ENCODE assay signal across 10 cellular contexts in the genomic region with DNA sequence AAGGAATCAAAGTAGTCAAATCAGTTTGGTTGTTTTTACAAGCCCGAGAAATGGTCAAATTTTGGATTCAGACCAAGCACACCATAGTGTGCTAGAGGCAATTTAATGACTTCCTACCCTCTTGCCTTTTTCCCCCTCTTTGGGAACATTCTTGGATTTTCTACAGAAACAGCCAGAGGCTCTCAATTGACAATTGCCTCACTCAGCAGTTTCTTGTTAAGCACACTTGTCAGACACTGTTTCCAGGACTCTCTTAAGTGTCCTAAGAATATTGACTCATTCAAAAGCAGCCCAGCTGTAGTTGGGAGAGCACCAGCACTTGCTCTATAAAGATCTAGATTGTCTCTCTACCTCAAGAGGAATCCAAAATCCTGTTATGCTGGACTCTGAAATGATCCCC. TPM values are rescaled to one million over a fixed set of nuclear protein-coding genes. Genes with fewer than 3 reads are reported as not detected.
DNase-seq lines count a peak whose midpoint lies in the region; ATAC-seq lines count a peak whose summit lies in the region.
"Had no signal": no experiment of that assay in that cellular context is flagged by ENCODE, and none has a peak within 500 bp of the region (broad histone marks: within the 10 kb centered on the region; RNA-seq: fewer than 3 reads in every experiment).

No MANE protein-coding gene starts in this region.

- H3K4me3 ChIP-seq in SK-N-MC = peak overlapping the region; percentile 83
- H3K4me3 ChIP-seq: colonic mucosa had no signal

- no peaks in the 10 kb centered on the region for H3K9me3 ChIP-seq in SK-N-MC (ENCODE audit: low read depth, low read length)
- H3K9me3 ChIP-seq: colonic mucosa had no signal

- no peak for ATAC-seq in stimulated activated effector memory CD8-positive, alpha-beta T cell treated with anti-CD3 and anti-CD28 coated beads, Interleukin-12 subunit alpha, Interleukin-12 subunit beta, amount 100 ng/mL, for 72 hours
- no peak for ATAC-seq in GM21619 (IDR thresholded peaks at IDR 0.05; ENCODE audit: unreplicated experiment)

- peak overlapping the region; percentile 96 for H3K4me3 Mint-ChIP-seq in stimulated activated effector memory CD8-positive, alpha-beta T cell treated with anti-CD3 and anti-CD28 coated beads, Interleukin-12 subunit alpha, Interleukin-12 subunit beta, amount 100 ng/mL, for 72 hours

- peak; percentile 20 for DNase-seq in ELF-1 (ENCODE audit: low read depth, low spot score)
- peak; percentile 76 for DNase-seq in SK-N-MC (ENCODE audit: low read depth, low spot score)
- peak; percentile 44 for DNase-seq in globus pallidus (ENCODE audit: low spot score)
- DNase-seq in stimulated activated effector memory CD8-positive, alpha-beta T cell treated with anti-CD3 and anti-CD28 coated beads, Interleukin-12 subunit alpha, Interleukin-12 subunit beta, amount 100 ng/mL, for 72 hours (ENCODE audit: low spot score in 2 of 2) = no peak
- DNase-seq in stimulated activated CD4-positive, alpha-beta T cell treated with anti-CD3 and anti-CD28 coated beads, Interleukin-4, amount 100 ng/mL, for 1 hour = no peak
- DNase-seq in H4 (ENCODE audit: low spot score) = no peak
- DNase-seq: colonic mucosa, SIG-M5 had no signal

- no peaks in the 10 kb centered on the region for H3K36me3 ChIP-seq in SK-N-MC (ENCODE audit: insufficient read depth, low read length)
- H3K36me3 ChIP-seq: colonic mucosa had no signal

- peak overlapping the region; percentile 92 for H3K27ac Mint-ChIP-seq in stimulated activated effector memory CD8-positive, alpha-beta T cell treated with anti-CD3 and anti-CD28 coated beads, Interleukin-12 subunit alpha, Interleukin-12 subunit beta, amount 100 ng/mL, for 72 hours
- H3K27ac Mint-ChIP-seq: activated CD4-positive, alpha-beta T cell treated with anti-CD3 and anti-CD28 coated beads for 36 hours had no signal

- peak overlapping the region; percentile 45; the same call in 1 of the 2 replicates for H3K27ac ChIP-seq in SK-N-MC
- H3K27ac ChIP-seq: colonic mucosa had no signal

- peaks cover 28% of the 10 kb centered on the region for H3K4me1 Mint-ChIP-seq in stimulated activated effector memory CD8-positive, alpha-beta T cell treated with anti-CD3 and anti-CD28 coated beads, Interleukin-12 subunit alpha, Interleukin-12 subunit beta, amount 100 ng/mL, for 72 hours

- H3K36me3 Mint-ChIP-seq in stimulated activated effector memory CD8-positive, alpha-beta T cell treated with anti-CD3 and anti-CD28 coated beads, Interleukin-12 subunit alpha, Interleukin-12 subunit beta, amount 100 ng/mL, for 72 hours = peaks cover 9% of the 10 kb centered on the region

- no peaks in the 10 kb centered on the region for H3K9me3 Mint-ChIP-seq in stimulated activated effector memory CD8-positive, alpha-beta T cell treated with anti-CD3 and anti-CD28 coated beads, Interleukin-12 subunit alpha, Interleukin-12 subunit beta, amount 100 ng/mL, for 72 hours

- H3K9ac ChIP-seq in SK-N-MC (ENCODE audit: insufficient read length) = no peak overlapping the region

RNA-seq across cellular contexts. Expression of a gene that starts 1.5 kb away (rescaled TPM):
- total RNA-seq in H4 (2014; rRNA removed; shearing (Covaris generic)) = 6.3 and 8.0 TPM in 2 replicates

RNA-seq across cellular contexts. Expression of a gene that starts 44.6 kb away (rescaled TPM):
- total RNA-seq in H4 (2014; rRNA removed; shearing (Covaris generic)) = 44.7 and 79.9 TPM in 2 replicates

Comparison
In these comparisons a context has a peak if more than half of its experiments do, and no peak if none do; other contexts are left out.
1. DNase-seq: peak in ELF-1 (single experiment), SK-N-MC (single experiment) and globus pallidus (single experiment); none in stimulated activated effector memory CD8-positive, alpha-beta T cell treated with anti-CD3 and anti-CD28 coated beads, Interleukin-12 subunit alpha, Interleukin-12 subunit beta, amount 100 ng/mL, for 72 hours (0 of 2), stimulated activated CD4-positive, alpha-beta T cell treated with anti-CD3 and anti-CD28 coated beads, Interleukin-4, amount 100 ng/mL, for 1 hour (single experiment) and H4 (single experiment).